Comparison of ENCODE assay signal across 18 cellular contexts in genomic region chr17:9226794-9227135, GRCh38.
DNase-seq lines count a peak whose midpoint lies in the region; ATAC-seq lines count a peak whose summit lies in the region.
"Had no signal": no experiment of that assay in that cellular context is flagged by ENCODE, and none has a peak within 500 bp of the region (broad histone marks: within the 10 kb centered on the region; RNA-seq: fewer than 3 reads in every experiment).

No MANE protein-coding gene starts in this region.

- H3K4me2 ChIP-seq in mesendoderm (ENCODE audit: low read length), result no peak overlapping the region
- H3K4me2 ChIP-seq: SK-N-SH had no signal

- DNase-seq in activated effector memory CD4-positive, alpha-beta T cell treated with anti-CD3 and anti-CD28 coated beads, Interleukin-2, amount 50 U/mL, for 16 hours, result peak; percentile 69
- no peak for DNase-seq in activated effector memory CD4-positive, alpha-beta T cell treated with Interleukin-2 at 50 U/mL for 16 hours
- peak; percentile 89 for DNase-seq in H7
- DNase-seq in activated naive CD8-positive, alpha-beta T cell treated with anti-CD3 and anti-CD28 coated beads, Interleukin-2, amount 10 ng/mL, durations not matched to agents 7 days and 5 days, result peak; percentile 48
- DNase-seq in mesendoderm, result peak; percentile 53
- no peak for DNase-seq in NCI-H2107 (lab: John Stamatoyannopoulos, UW)
- DNase-seq in NCI-H2107 treated with DMSO at 0.1 percent for 48 hours (lab: John Stamatoyannopoulos, UW; ENCODE audit: unreplicated experiment), result no peak
- DNase-seq: ACHN; activated CD8-positive, alpha-beta memory T cell treated with anti-CD3 and anti-CD28 coated beads for 24 hours; cortex of kidney; NCI-H187; NCI-H524; occipital lobe; OCI-M1; SK-N-SH had no signal

- no peaks in the 10 kb centered on the region for H3K79me2 ChIP-seq in mesendoderm (ENCODE audit: control insufficient read depth, insufficient read depth, low read length)

- H3K56ac ChIP-seq in mesendoderm (ENCODE audit: low read length), result no peak overlapping the region

- H3K23ac ChIP-seq in mesendoderm (ENCODE audit: low read length), result no peak overlapping the region

- peaks cover 3% of the 10 kb centered on the region for H3K27me3 Mint-ChIP-seq in activated naive CD8-positive, alpha-beta T cell treated with anti-CD3 and anti-CD28 coated beads, Interleukin-2, amount 10 ng/mL, durations not matched to agents 7 days and 5 days

- POLR2A ChIA-PET in activated naive CD8-positive, alpha-beta T cell treated with anti-CD3 and anti-CD28 coated beads, Interleukin-2, amount 10 ng/mL, durations not matched to agents 7 days and 5 days (lab: Charles Lee), result no interaction called here

- no peaks in the 10 kb centered on the region for H3K4me1 Mint-ChIP-seq in activated naive CD8-positive, alpha-beta T cell treated with anti-CD3 and anti-CD28 coated beads, Interleukin-2, amount 10 ng/mL, durations not matched to agents 7 days and 5 days

- H2BK120ac ChIP-seq in mesendoderm (ENCODE audit: low read depth, low read length), result no peak overlapping the region

- H3K18ac ChIP-seq in mesendoderm (ENCODE audit: low read length), result no peak overlapping the region

- H4K8ac ChIP-seq in mesendoderm (ENCODE audit: low read depth, low read length), result no peak overlapping the region

- WGBS in mesendoderm (ENCODE audit: extremely low coverage, insufficient coverage, low lambda C conversion rate), result no CpG with 5 or more reads among the region's 14 CpGs

- no peak overlapping the region for H2BK5ac ChIP-seq in mesendoderm (ENCODE audit: low read length)

- peaks cover 6% of the 10 kb centered on the region for H3K4me1 ChIP-seq in mesendoderm (ENCODE audit: control insufficient read depth, low read depth, low read length)

- no peak overlapping the region for H3K4ac ChIP-seq in mesendoderm (ENCODE audit: low read depth, low read length)

- peak overlapping the region; percentile 86 for H2AK5ac ChIP-seq in mesendoderm (ENCODE audit: low read length)

- H3K4me3 Mint-ChIP-seq in activated naive CD8-positive, alpha-beta T cell treated with anti-CD3 and anti-CD28 coated beads, Interleukin-2, amount 10 ng/mL, durations not matched to agents 7 days and 5 days, result no peak overlapping the region

- H2BK15ac ChIP-seq in mesendoderm (replicated peaks; ENCODE audit: low read depth), result no peak overlapping the region

- H3K27me3 ChIP-seq in H7 (ENCODE audit: control insufficient read depth, insufficient read depth, low read length), result no peaks in the 10 kb centered on the region
- no peaks in the 10 kb centered on the region for H3K27me3 ChIP-seq in mesendoderm (ENCODE audit: insufficient read depth, low read length, poor library complexity)
- H3K27me3 ChIP-seq: vagina had no signal

- no peaks in the 10 kb centered on the region for H3K79me1 ChIP-seq in mesendoderm (ENCODE audit: low read length)

- H3K9me3 Mint-ChIP-seq in activated naive CD8-positive, alpha-beta T cell treated with anti-CD3 and anti-CD28 coated beads, Interleukin-2, amount 10 ng/mL, durations not matched to agents 7 days and 5 days, result no peaks in the 10 kb centered on the region
- H3K9me3 Mint-ChIP-seq: activated T-helper 2 cell treated with anti-CD3 and anti-CD28 coated beads, Interferon-gamma antibody, Interleukin-2, Interleukin-4, amounts not matched to agents 10 μg/mL and 5 μg/mL and 100 μg/mL, durations not matched to agents 14 hours and 24 hours and 36 hours had no signal

- no peak overlapping the region for H4K5ac ChIP-seq in mesendoderm (ENCODE audit: low read length)

- H3K4me3 ChIP-seq in H7 (ENCODE audit: insufficient read depth, low read depth, low read length), result no peak overlapping the region
- H3K4me3 ChIP-seq in mesendoderm (ENCODE audit: low read length), result no peak overlapping the region
- H3K4me3 ChIP-seq: vagina had no signal

- H3K27ac ChIP-seq in mesendoderm (ENCODE audit: low read depth, low read length), result no peak overlapping the region
- H3K27ac ChIP-seq: vagina had no signal

- no peaks in the 10 kb centered on the region for H3K36me3 Mint-ChIP-seq in activated naive CD8-positive, alpha-beta T cell treated with anti-CD3 and anti-CD28 coated beads, Interleukin-2, amount 10 ng/mL, durations not matched to agents 7 days and 5 days

- H3K36me3 ChIP-seq in H7 (replicated peaks; ENCODE audit: control insufficient read depth, insufficient read depth, low read length) (no peaks in the 10 kb centered on the region), mesendoderm (ENCODE audit: control insufficient read depth, insufficient read depth, low read length) (no peaks in the 10 kb centered on the region)
- H3K36me3 ChIP-seq: vagina had no signal

- ATAC-seq in activated naive CD8-positive, alpha-beta T cell treated with anti-CD3 and anti-CD28 coated beads, Interleukin-2, amount 10 ng/mL, durations not matched to agents 7 days and 5 days (ENCODE audit: low read depth), result peak; percentile 34
- ATAC-seq in HG02970 (IDR thresholded peaks at IDR 0.05; ENCODE audit: low FRiP score, unreplicated experiment), result no peak

- H3K9ac ChIP-seq in mesendoderm (ENCODE audit: low read length), result no peak overlapping the region
- H3K9ac ChIP-seq: SK-N-SH had no signal

- H3K27ac Mint-ChIP-seq in activated naive CD8-positive, alpha-beta T cell treated with anti-CD3 and anti-CD28 coated beads, Interleukin-2, amount 10 ng/mL, durations not matched to agents 7 days and 5 days, result no peak overlapping the region
- H3K27ac Mint-ChIP-seq: activated T-helper 2 cell treated with anti-CD3 and anti-CD28 coated beads, Interferon-gamma antibody, Interleukin-2, Interleukin-4, amounts not matched to agents 10 μg/mL and 5 μg/mL and 100 μg/mL, durations not matched to agents 14 hours and 24 hours and 36 hours had no signal

Comparison
In these comparisons a context has a peak if more than half of its experiments do, and no peak if none do; other contexts are left out.
1. DNase-seq: peak in activated effector memory CD4-positive, alpha-beta T cell treated with anti-CD3 and anti-CD28 coated beads, Interleukin-2, amount 50 U/mL, for 16 hours (single experiment), H7 (single experiment), activated naive CD8-positive, alpha-beta T cell treated with anti-CD3 and anti-CD28 coated beads, Interleukin-2, amount 10 ng/mL, durations not matched to agents 7 days and 5 days (single experiment) and mesendoderm (single experiment); none in activated effector memory CD4-positive, alpha-beta T cell treated with Interleukin-2 at 50 U/mL for 16 hours (single experiment), NCI-H2107 (single experiment) and NCI-H2107 treated with DMSO at 0.1 percent for 48 hours (single experiment).